ENCODE assay signal across 8 cellular contexts in genomic region chr9:33076031-33076359, GRCh38. TPM values are rescaled to one million over a fixed set of nuclear protein-coding genes. Genes with fewer than 3 reads are reported as not detected.
DNase-seq lines count a peak whose midpoint lies in the region; ATAC-seq and TF ChIP-seq lines count a peak whose summit lies in the region.

No MANE protein-coding gene starts in this region.

- H3K18ac ChIP-seq in IMR-90 (ENCODE audit: low read depth, low read length) = no peak overlapping the region
- peak overlapping the region in 1 of 2 experiments; percentile 97 for H3K18ac ChIP-seq in mesenchymal stem cell (ENCODE audit: low read depth in 1 of 2, low read length in 2 of 2)

- H4K20me1 ChIP-seq in DND-41 (ENCODE audit: insufficient read depth, low read length) = peaks cover 11% of the 10 kb centered on the region; the same call in 1 of the 2 replicates
- no peaks in the 10 kb centered on the region; the same call in 1 of the 2 replicates for H4K20me1 ChIP-seq in IMR-90 (ENCODE audit: insufficient read depth, low read length)

- no peak for DNase-seq in DND-41
- DNase-seq in IMR-90 = peak; percentile 15
- DNase-seq in cardiac fibroblast (ENCODE audit: low read depth in 2 of 2) = no peak
- DNase-seq in mesenchymal stem cell = peak; percentile 71
- no peak for DNase-seq in uterus
- no peak for DNase-seq in medulla oblongata (ENCODE audit: extremely low spot score)

- no peak overlapping the region for H2BK12ac ChIP-seq in mesenchymal stem cell (ENCODE audit: low read length in 2 of 2)

- H2AK5ac ChIP-seq in IMR-90 (ENCODE audit: low read depth, low read length) (peak overlapping the region; percentile 50), mesenchymal stem cell (ENCODE audit: low read length, severe bottlenecking) (no peak overlapping the region)

- peaks cover 50% of the 10 kb centered on the region for H3K79me2 ChIP-seq in DND-41 (ENCODE audit: insufficient read depth, low read length)

- CTCF ChIA-PET in IMR-90 (lab: Yijun Ruan, JAX) = no interaction called here

- H3K36me3 ChIP-seq in DND-41 (ENCODE audit: insufficient read depth, low read length) (peaks cover 33% of the 10 kb centered on the region), IMR-90 (ENCODE audit: control insufficient read depth, insufficient read depth, low read length) (peaks cover 16% of the 10 kb centered on the region), mesenchymal stem cell (ENCODE audit: control insufficient read depth in 1 of 2, insufficient read depth in 2 of 2, low read depth in 1 of 2, low read length in 2 of 2) (peaks cover 10 to 37% of the 10 kb centered on the region in 2 experiments), uterus (no peaks in the 10 kb centered on the region)

- peak overlapping the region; percentile 32 for H2AK9ac ChIP-seq in IMR-90 (replicated peaks; ENCODE audit: low read depth, low read length, poor library complexity)

- POLR2A ChIA-PET in IMR-90 (lab: Charles Lee; ENCODE audit: unreplicated experiment) = interaction anchor here (1.0 kb wide), 1 partner anchor 91 kb away, joined by 3 read pairs; the partner anchor contains the start of gene B4GALT1

- H3K4me2 ChIP-seq in DND-41 (ENCODE audit: insufficient read depth, low read length) (peak overlapping the region; percentile 95), IMR-90 (ENCODE audit: low read depth, low read length) (peak overlapping the region; percentile 92), mesenchymal stem cell (ENCODE audit: low read length, poor library complexity, severe bottlenecking) (peak overlapping the region; percentile 86)

- no peak for TF ChIP-seq CTCF in DND-41 (IDR thresholded peaks at IDR 0.05; ENCODE audit: borderline replicate concordance, extremely low read depth, low read length, poor library complexity, severe bottlenecking)
- no peak for TF ChIP-seq CTCF in IMR-90 (conservative IDR thresholded peaks at IDR 0.05; ENCODE audit: low read depth, low read length)
- TF ChIP-seq CTCF in cardiac fibroblast (IDR thresholded peaks at IDR 0.05; ENCODE audit: low read depth, low read length) = no peak
- TF ChIP-seq CTCF in uterus (IDR thresholded peaks at IDR 0.05) = no peak

- H4K91ac ChIP-seq in IMR-90 (ENCODE audit: insufficient read depth, low read depth, low read length) (peak overlapping the region; percentile 68), mesenchymal stem cell (ENCODE audit: low read length) (no peak overlapping the region)

- intact Hi-C loops in IMR-90 (cut with micrococcal nuclease) (loop anchor here (2.0 to 5.0 kb wide), 2 partner anchors 35 to 56 kb away; no protein-coding TSS in a partner anchor), uterus (cut with DNase I; ENCODE audit: low total_unique reads) (no loop called here)

- ATAC-seq in DND-41 (ENCODE audit: insufficient read depth, low read depth) (no peak), IMR-90 (ENCODE audit: low read depth) (peak; percentile 42), GM19467 (IDR thresholded peaks at IDR 0.05; ENCODE audit: unreplicated experiment) (no peak), HG03097 (IDR thresholded peaks at IDR 0.05; ENCODE audit: low FRiP score, unreplicated experiment) (no peak)

- in situ Hi-C loops in IMR-90 (cut with MboI; ENCODE audit: low sequenced_read_pairs) = no loop called here

- peak overlapping the region; percentile 90 for H4K5ac ChIP-seq in IMR-90 (ENCODE audit: low read depth, low read length)

- H3K14ac ChIP-seq in IMR-90 (replicated peaks; ENCODE audit: low read depth, low read length) (peak overlapping the region; percentile 90), mesenchymal stem cell (ENCODE audit: low read length in 2 of 2) (no peak overlapping the region)

- no peak for TF ChIP-seq RAD21 in IMR-90 (IDR thresholded peaks at IDR 0.05; ENCODE audit: low read length)

- H2BK120ac ChIP-seq in IMR-90 (ENCODE audit: low read depth, low read length) (no peak overlapping the region), mesenchymal stem cell (ENCODE audit: low read depth, low read length) (no peak overlapping the region)

- H3K4me1 ChIP-seq in DND-41 (ENCODE audit: insufficient read depth, low read length) (peaks cover 38% of the 10 kb centered on the region), IMR-90 (ENCODE audit: control insufficient read depth, insufficient read depth, low read length) (no peaks in the 10 kb centered on the region), mesenchymal stem cell (ENCODE audit: control insufficient read depth, insufficient read depth, low read depth, low read length) (peaks cover 4% of the 10 kb centered on the region), uterus (peaks cover 0 to 3% of the 10 kb centered on the region in 2 donors)

- H2AFZ ChIP-seq in DND-41 (ENCODE audit: low read depth, low read length) (peak overlapping the region; percentile 84), IMR-90 (replicated peaks; ENCODE audit: low read length, poor library complexity) (peak overlapping the region; percentile 95), mesenchymal stem cell (ENCODE audit: low read depth, low read length) (peak overlapping the region; percentile 60)

- no peaks in the 10 kb centered on the region for H3K9me3 ChIP-seq in DND-41 (ENCODE audit: insufficient read depth, low read length, severe bottlenecking)
- H3K9me3 ChIP-seq in IMR-90 (ENCODE audit: control insufficient read depth, insufficient read depth, low read length) = no peaks in the 10 kb centered on the region
- no peaks in the 10 kb centered on the region for H3K9me3 ChIP-seq in mesenchymal stem cell (ENCODE audit: control insufficient read depth, low read length)
- H3K9me3 ChIP-seq in uterus = no peaks in the 10 kb centered on the region

- H4K8ac ChIP-seq in IMR-90 (ENCODE audit: low read depth in 2 of 2, low read length in 2 of 2) = peak overlapping the region; percentile 96 to 97
- peak overlapping the region; percentile 73 for H4K8ac ChIP-seq in mesenchymal stem cell (ENCODE audit: low read length)

- dilution Hi-C loops in IMR-90 (cut with HindIII; ENCODE audit: low sequenced_read_pairs, unreplicated experiment) = no loop called here

- H3K27ac ChIP-seq in DND-41 (ENCODE audit: low read length) = peak overlapping the region; percentile 86
- H3K27ac ChIP-seq in IMR-90 (ENCODE audit: insufficient read depth, low read length) = peak overlapping the region; percentile 93
- peak overlapping the region; percentile 4 for H3K27ac ChIP-seq in mesenchymal stem cell (ENCODE audit: low read length, poor library complexity, severe bottlenecking)
- peak overlapping the region; percentile 94 to 96 for H3K27ac ChIP-seq in uterus

- peak overlapping the region; percentile 75 to 89 for H3K4me3 ChIP-seq in DND-41 (ENCODE audit: low read depth in 1 of 2, low read length in 2 of 2)
- peak overlapping the region; percentile 90 for H3K4me3 ChIP-seq in IMR-90 (ENCODE audit: insufficient read depth, low read depth, low read length)
- H3K4me3 ChIP-seq in cardiac fibroblast (replicated peaks in 1 of 2; ENCODE audit: low read depth in 2 of 2, low read length in 2 of 2) = peak overlapping the region; percentile 87 to 92
- H3K4me3 ChIP-seq in mesenchymal stem cell (ENCODE audit: insufficient read depth in 1 of 2, low read depth in 1 of 2, low read length in 2 of 2) = peak overlapping the region; percentile 71 to 97
- peak overlapping the region; percentile 88 to 91 for H3K4me3 ChIP-seq in uterus

- H3K9ac ChIP-seq in DND-41 (ENCODE audit: low read depth, low read length) (peak overlapping the region; percentile 79), IMR-90 (ENCODE audit: low read depth, low read length) (peak overlapping the region; percentile 95), mesenchymal stem cell (ENCODE audit: low read length) (peak overlapping the region; percentile 98)

- H3K9me1 ChIP-seq in IMR-90 (ENCODE audit: insufficient read depth, low read length) = no peaks in the 10 kb centered on the region; the same call in 1 of the 2 replicates

- WGBS in IMR-90 (ENCODE audit: extremely low coverage in 2 of 2, insufficient read length in 1 of 2), 2 experiments = 0% methylated on average over 3 of the region's 8 CpGs; no CpG with 5 or more reads in 1 of the 2 experiments
- WGBS in mesenchymal stem cell = 3% methylated on average over 8 of the region's 8 CpGs

- H3K4ac ChIP-seq in IMR-90 (ENCODE audit: low read depth, low read length) = peak overlapping the region; percentile 90
- H3K4ac ChIP-seq in mesenchymal stem cell (ENCODE audit: low read depth in 1 of 2, low read length in 2 of 2) = peak overlapping the region in 1 of 2 experiments; percentile 92

- H2BK15ac ChIP-seq in IMR-90 (ENCODE audit: low read depth, low read length) (no peak overlapping the region), mesenchymal stem cell (ENCODE audit: low read depth, poor library complexity, severe bottlenecking) (no peak overlapping the region)

- H3K23ac ChIP-seq in IMR-90 (ENCODE audit: low read depth, low read length) (peak overlapping the region; percentile 78; the same call in 1 of the 2 replicates), mesenchymal stem cell (ENCODE audit: low read length in 2 of 2) (peak overlapping the region in 1 of 2 experiments; percentile 84)

- TF ChIP-seq POLR2A in IMR-90 (IDR thresholded peaks at IDR 0.05; ENCODE audit: low read depth, low read length) (no peak), uterus (IDR thresholded peaks at IDR 0.05) (no peak)

- H3K79me1 ChIP-seq in IMR-90 (ENCODE audit: low read depth in 1 of 2, low read length in 2 of 2) = peaks cover 6 to 36% of the 10 kb centered on the region in 2 experiments; a peak in 3 of 4 replicates
- peaks cover 5% of the 10 kb centered on the region for H3K79me1 ChIP-seq in mesenchymal stem cell (replicated peaks; ENCODE audit: low read length, poor library complexity, severe bottlenecking)

- H2BK20ac ChIP-seq in IMR-90 (ENCODE audit: low read depth, low read length) = no peak overlapping the region

- peak overlapping the region; percentile 69 for H2BK5ac ChIP-seq in IMR-90 (ENCODE audit: low read depth, low read length, poor library complexity, severe bottlenecking)
- H2BK5ac ChIP-seq in mesenchymal stem cell (ENCODE audit: low read depth, low read length, poor library complexity, severe bottlenecking) = no peak overlapping the region

- peak overlapping the region; percentile 71 for H3K56ac ChIP-seq in IMR-90 (ENCODE audit: extremely low read depth, insufficient read depth, low read length)

- BruUV-seq in IMR-90 (replicated peaks; lab: Mats Ljungman, UMichigan) = no TSS peak

- no peaks in the 10 kb centered on the region for H3K27me3 ChIP-seq in DND-41 (ENCODE audit: insufficient read depth, low read length, poor library complexity)
- H3K27me3 ChIP-seq in IMR-90 (ENCODE audit: control insufficient read depth, insufficient read depth, low read length) = no peaks in the 10 kb centered on the region
- no peaks in the 10 kb centered on the region for H3K27me3 ChIP-seq in mesenchymal stem cell (ENCODE audit: control insufficient read depth in 1 of 2, insufficient read depth in 1 of 2, low read length in 2 of 2)
- no peaks in the 10 kb centered on the region for H3K27me3 ChIP-seq in uterus

RNA-seq across cellular contexts. Expression of gene SMU1, which starts 0.5 kb away (rescaled TPM):
- 36.0 and 37.8 TPM in 2 replicates for total RNA-seq in IMR-90 (2012; rRNA removed)
- 8.6 and 11.1 TPM in 2 replicates for polyA plus RNA-seq in IMR-90 (2012; rRNA removed)
- polyA plus RNA-seq in IMR-90 (2012; cell fraction: cytosol; rRNA removed) = 3.0 and 4.1 TPM in 2 replicates
- polyA plus RNA-seq in IMR-90 (2012; cell fraction: nucleus; rRNA removed; ENCODE audit: low replicate concordance) = 1.4 and 6.1 TPM in 2 replicates
- 10.1 TPM for polyA plus RNA-seq in mesenchymal stem cell (2013, experiment 1 of 2)
- 10.5 TPM for polyA plus RNA-seq in mesenchymal stem cell (2013, experiment 2 of 2)
- 10 to 100 TPM; 12.0 to 45.9 (median 22.6) TPM for total RNA-seq in uterus

RNA-seq across cellular contexts. Expression of gene DNAJA1, which starts 50.9 kb away (rescaled TPM):
- total RNA-seq in IMR-90 (2012; rRNA removed) = 59.5 and 109 TPM in 2 replicates
- 103 and 118 TPM in 2 replicates for polyA plus RNA-seq in IMR-90 (2012; rRNA removed)
- 19.8 and 46.7 TPM in 2 replicates for polyA plus RNA-seq in IMR-90 (2012; cell fraction: cytosol; rRNA removed)
- 6.2 and 51.4 TPM in 2 replicates for polyA plus RNA-seq in IMR-90 (2012; cell fraction: nucleus; rRNA removed; ENCODE audit: low replicate concordance)
- 141 TPM for polyA plus RNA-seq in mesenchymal stem cell (2013, experiment 1 of 2)
- polyA plus RNA-seq in mesenchymal stem cell (2013, experiment 2 of 2) = 142 TPM
- total RNA-seq in uterus = 100 to 1,000 TPM in 2 of 4 donors, 10 to 100 TPM in 2; 47.1 to 148 (median 82.1) TPM

Comparison
In these comparisons a context has a peak if more than half of its experiments do, and no peak if none do; other contexts are left out.
1. DNase-seq: peak in IMR-90 (single experiment) and mesenchymal stem cell (single experiment); none in DND-41 (single experiment), cardiac fibroblast (0 of 2), uterus (0 of 2) and medulla oblongata (single experiment).
2. H3K27ac ChIP-seq: peak in every context shown above with its lines; median percentile 95 in uterus; 93 in IMR-90; 86 in DND-41; 4 in mesenchymal stem cell.
3. Peak in every context shown above with its lines, with median percentiles within 50 percentile points of each other: H2AFZ ChIP-seq, H3K4me2 ChIP-seq, H3K4me3 ChIP-seq and H3K9ac ChIP-seq.